In the genomic region with DNA sequence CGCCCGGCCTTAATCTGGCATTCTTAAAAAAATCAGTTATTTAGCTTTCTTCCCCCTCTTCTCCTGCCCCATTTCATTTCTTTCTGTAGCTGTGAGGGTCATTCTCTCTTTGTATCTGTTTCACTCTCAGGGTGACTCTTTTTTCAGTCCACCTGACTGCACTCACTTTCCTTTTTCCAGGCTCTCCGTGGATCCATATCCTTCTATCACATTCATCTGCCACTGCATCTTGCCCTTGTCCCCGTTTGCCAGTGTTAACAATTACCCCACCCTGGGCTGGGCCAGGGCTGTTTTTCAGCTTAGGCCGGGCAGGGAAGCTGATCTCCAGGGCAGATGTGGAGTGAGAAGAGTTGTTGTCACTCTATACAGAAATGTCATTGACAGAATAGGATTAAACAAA, we compare ENCODE assay signal across 18 cellular contexts. TPM values are rescaled to one million over a fixed set of nuclear protein-coding genes. Genes with fewer than 3 reads are reported as not detected.
A peak's percentile ranks its signal among the peaks of the same experiment; 100 is the strongest.
DNase-seq lines count a peak whose midpoint lies in the region; ATAC-seq and TF ChIP-seq lines count a peak whose summit lies in the region.
"Had no signal": no experiment of that assay in that cellular context is flagged by ENCODE, and none has a peak within 500 bp of the region (broad histone marks: within the 10 kb centered on the region; RNA-seq: fewer than 3 reads in every experiment).

No MANE protein-coding gene starts in this region.

- intact Hi-C loops in heart left ventricle (cut with DNase I) = loop anchor here in 1 of 10 donors (10.0 kb wide), 1 partner anchor 340 kb away; the partner anchor contains the start of gene HTATSF1
- intact Hi-C loops in cardiac septum (cut with DNase I) = no loop called here
- intact Hi-C loops in tibial artery (cut with DNase I; ENCODE audit: low total_unique reads) = no loop called here

- ATAC-seq in heart left ventricle = no peak
- no peak for ATAC-seq in GM18873 (IDR thresholded peaks at IDR 0.05; ENCODE audit: low FRiP score, unreplicated experiment)

- H3K27me3 Mint-ChIP-seq in chondrocyte (ENCODE audit: low read depth) = no peaks in the 10 kb centered on the region
- H3K27me3 Mint-ChIP-seq: CD4-positive, alpha-beta T cell had no signal

- peaks cover 9% of the 10 kb centered on the region for H3K36me3 Mint-ChIP-seq in chondrocyte (ENCODE audit: low read depth)

- peaks cover 6% of the 10 kb centered on the region for H3K9me3 Mint-ChIP-seq in chondrocyte (ENCODE audit: low read depth)
- H3K9me3 Mint-ChIP-seq: CD4-positive, alpha-beta T cell; HFFc6 had no signal

- H3K27me3 ChIP-seq in heart left ventricle = peaks cover 0 to 11% (median 0%) of the 10 kb centered on the region in 9 donors
- H3K27me3 ChIP-seq in muscle layer of duodenum (ENCODE audit: low read depth, low read length) = no peaks in the 10 kb centered on the region
- no peaks in the 10 kb centered on the region for H3K27me3 ChIP-seq in tibial artery
- H3K27me3 ChIP-seq in WERI-Rb-1 (ENCODE audit: insufficient read depth, low read depth, severe bottlenecking) = peaks cover 13% of the 10 kb centered on the region
- H3K27me3 ChIP-seq: BE2C, Peyer's patch had no signal

- 29 to 55% (median 48%) methylated on average over 5 of the region's 5 CpGs for WGBS in heart left ventricle, 4 donors

- H3K4me3 ChIP-seq in heart left ventricle (peak overlapping the region in 1 of 12 donors; percentile 15), muscle layer of duodenum (ENCODE audit: low read depth in 1 of 2, low read length in 2 of 2) (no peak overlapping the region), tibial artery (peak overlapping the region; percentile 22), WERI-Rb-1 (ENCODE audit: low read depth, low read length) (no peak overlapping the region)
- H3K4me3 ChIP-seq: Peyer's patch had no signal

- H3K9me3 ChIP-seq in heart left ventricle (no peaks in the 10 kb centered on the region), muscle layer of duodenum (ENCODE audit: control insufficient read depth in 1 of 2, low read length in 2 of 2) (no peaks in the 10 kb centered on the region), tibial artery (no peaks in the 10 kb centered on the region), WERI-Rb-1 (ENCODE audit: severe bottlenecking) (no peaks in the 10 kb centered on the region)
- H3K9me3 ChIP-seq: BE2C, Peyer's patch had no signal

- H3K27ac Mint-ChIP-seq in chondrocyte (ENCODE audit: unreplicated experiment) = peak overlapping the region; percentile 82
- H3K27ac Mint-ChIP-seq: CD4-positive, alpha-beta T cell; HFFc6 had no signal

- no peaks in the 10 kb centered on the region for H3K36me3 ChIP-seq in heart left ventricle
- H3K36me3 ChIP-seq in muscle layer of duodenum (ENCODE audit: control insufficient read depth in 1 of 2, insufficient read depth in 2 of 2, low read length in 2 of 2) = no peaks in the 10 kb centered on the region
- no peaks in the 10 kb centered on the region for H3K36me3 ChIP-seq in tibial artery
- H3K36me3 ChIP-seq in WERI-Rb-1 = no peaks in the 10 kb centered on the region
- H3K36me3 ChIP-seq: BE2C, Peyer's patch had no signal

- peaks cover 86% of the 10 kb centered on the region for H3K4me1 Mint-ChIP-seq in chondrocyte (ENCODE audit: low read depth)

- no peak for TF ChIP-seq CTCF in heart left ventricle (IDR thresholded peaks at IDR 0.05)
- no peak for TF ChIP-seq CTCF in chondrocyte (IDR thresholded peaks at IDR 0.05)
- TF ChIP-seq CTCF in tibial artery (IDR thresholded peaks at IDR 0.05) = no peak
- no peak for TF ChIP-seq CTCF in WERI-Rb-1 (IDR thresholded peaks at IDR 0.05; ENCODE audit: low read depth, low read length)

- DNase-seq in heart left ventricle (no peak), cardiac septum (ENCODE audit: low spot score) (no peak), chondrocyte (ENCODE audit: low spot score) (no peak), tibial artery (no peak), WERI-Rb-1 (no peak)
- DNase-seq in activated CD4-positive, alpha-beta T cell treated with anti-CD3 and anti-CD28 coated beads for 4 hours = no peak
- DNase-seq: BE2C; CD4-positive, alpha-beta T cell; EL; HFFc6; NCI-H1092; NCI-H146; NCI-H2081; NCI-H510A treated with DMSO at 0.1 percent for 48 hours; Peyer's patch had no signal

- no peak for TF ChIP-seq POLR2A in heart left ventricle (IDR thresholded peaks at IDR 0.05)

- peak overlapping the region; percentile 37 for H3K4me3 Mint-ChIP-seq in chondrocyte (ENCODE audit: unreplicated experiment)
- H3K4me3 Mint-ChIP-seq: CD4-positive, alpha-beta T cell; HFFc6 had no signal

- H3K27ac ChIP-seq in heart left ventricle (peak overlapping the region in 7 of 12 donors; percentile 18 to 87 (median 43)), muscle layer of duodenum (ENCODE audit: low read length) (peak overlapping the region; percentile 56), tibial artery (peak overlapping the region; percentile 69 to 98), WERI-Rb-1 (no peak overlapping the region)
- H3K27ac ChIP-seq: 22Rv1 had no signal

- peaks cover 0 to 66% (median 4%) of the 10 kb centered on the region in 12 donors for H3K4me1 ChIP-seq in heart left ventricle
- peaks cover 0 to 18% of the 10 kb centered on the region in 2 donors for H3K4me1 ChIP-seq in muscle layer of duodenum (ENCODE audit: control insufficient read depth in 1 of 2, insufficient read depth in 2 of 2, low read length in 2 of 2)
- H3K4me1 ChIP-seq in tibial artery = peaks cover 0 to 84% (median 6%) of the 10 kb centered on the region in 4 donors
- H3K4me1 ChIP-seq: BE2C had no signal

RNA-seq across cellular contexts. Expression of gene FHL1, which starts 7.7 kb away (rescaled TPM):
- total RNA-seq in heart left ventricle = 1,000 to 10,000 TPM; 1,446 to 4,800 (median 2,127) TPM
- polyA plus RNA-seq in heart left ventricle = 1,000 to 10,000 TPM; 1,119 to 4,064 TPM
- total RNA-seq in cardiac septum = 3,112 TPM
- total RNA-seq in chondrocyte = 744 to 1,032 TPM (median 1,007 TPM) in 3 replicates

Comparison
In these comparisons a context has a peak if more than half of its experiments do, and no peak if none do; other contexts are left out.
1. H3K4me3 ChIP-seq: peak in tibial artery (2 of 2); none in muscle layer of duodenum (0 of 2) and WERI-Rb-1 (single experiment).